ENCODE assay signal across 9 cellular contexts in the genomic region with DNA sequence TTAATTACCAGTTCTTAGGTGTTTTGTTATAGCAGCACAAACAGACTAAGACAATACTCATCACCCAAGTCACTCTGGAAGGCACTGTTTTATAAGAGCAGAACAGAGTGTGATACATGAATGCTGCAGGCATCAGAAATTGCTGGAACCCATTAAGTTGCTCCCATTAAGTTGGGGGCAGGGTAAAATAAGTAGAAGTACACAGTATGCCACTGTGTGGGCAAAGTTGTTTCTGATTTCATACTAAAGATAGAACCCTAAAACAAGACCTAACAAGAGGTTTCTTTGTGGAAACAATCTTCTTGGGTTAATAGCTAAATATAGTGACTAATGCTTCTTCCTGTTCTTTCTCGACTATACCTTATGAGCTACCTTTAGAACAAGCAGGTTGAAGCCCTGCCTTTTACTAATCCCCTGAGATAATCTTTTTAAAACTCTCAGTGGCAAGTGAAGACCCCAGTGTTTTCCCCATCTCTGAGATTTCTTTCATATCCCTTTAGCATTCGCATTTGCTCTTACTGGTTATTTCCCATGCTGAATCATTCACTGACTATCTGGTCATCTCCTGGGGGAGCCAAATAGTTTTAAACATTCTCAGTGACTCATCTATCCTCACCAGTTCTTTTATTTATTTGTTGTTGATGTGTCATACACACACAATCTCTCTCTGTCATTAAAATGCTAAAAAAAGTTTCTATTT. TPM values are rescaled to one million over a fixed set of nuclear protein-coding genes. Genes with fewer than 3 reads are reported as not detected.
DNase-seq lines count a peak whose midpoint lies in the region; ATAC-seq and TF ChIP-seq lines count a peak whose summit lies in the region.
"Had no signal": no experiment of that assay in that cellular context is flagged by ENCODE, and none has a peak within 500 bp of the region (broad histone marks: within the 10 kb centered on the region; RNA-seq: fewer than 3 reads in every experiment).

No MANE protein-coding gene starts in this region.

- no peaks in the 10 kb centered on the region for H3K4me1 ChIP-seq in endodermal cell (ENCODE audit: control insufficient read depth, insufficient read depth, low read length)
- peaks cover 13 to 18% of the 10 kb centered on the region in 2 donors for H3K4me1 ChIP-seq in thoracic aorta (ENCODE audit: control insufficient read depth in 1 of 2, low read depth in 2 of 2)
- H3K4me1 ChIP-seq: upper lobe of left lung had no signal

- H3K27ac Mint-ChIP-seq in endodermal cell = peak overlapping the region; percentile 33

- no peak overlapping the region for H3K4me3 Mint-ChIP-seq in endodermal cell

- WGBS in endodermal cell (ENCODE audit: insufficient coverage in 1 of 2, insufficient read length in 1 of 2), 2 experiments = 86 to 94% methylated on average over 2 of the region's 2 CpGs

- peaks cover 2% of the 10 kb centered on the region for H3K9me3 Mint-ChIP-seq in endodermal cell

- CTCF ChIA-PET in AG04450 (lab: Charles Lee) = interaction anchor here (1.4 kb wide), 1 partner anchor 477 kb away, joined by 4 read pairs; no protein-coding TSS in a partner anchor

- H3K4me1 Mint-ChIP-seq in endodermal cell = peaks cover 7% of the 10 kb centered on the region

- H3K27me3 ChIP-seq in AG04450 (ENCODE audit: control insufficient read depth, insufficient read depth, low read length) (no peaks in the 10 kb centered on the region), endodermal cell (ENCODE audit: control insufficient read depth, insufficient read depth, low read length, poor library complexity, severe bottlenecking) (no peaks in the 10 kb centered on the region), thoracic aorta (replicated peaks; ENCODE audit: insufficient read depth) (no peaks in the 10 kb centered on the region)
- H3K27me3 ChIP-seq: upper lobe of left lung had no signal

- ATAC-seq in GM19455 (IDR thresholded peaks at IDR 0.05; ENCODE audit: unreplicated experiment) (peak; percentile 69), HG03457 (IDR thresholded peaks at IDR 0.05; ENCODE audit: unreplicated experiment) (peak; percentile 60), thoracic aorta (ENCODE audit: insufficient number of reproducible peaks, low FRiP score, low read depth) (peak; percentile 30)

- H3K27me3 Mint-ChIP-seq in endodermal cell (ENCODE audit: insufficient read depth) = no peaks in the 10 kb centered on the region

- H3K4me3 ChIP-seq in AG04450 (ENCODE audit: low read depth, low read length) (no peak overlapping the region), endodermal cell (ENCODE audit: low read length) (no peak overlapping the region), thoracic aorta (no peak overlapping the region)
- H3K4me3 ChIP-seq: upper lobe of left lung had no signal

- no peaks in the 10 kb centered on the region for H3K36me3 Mint-ChIP-seq in endodermal cell (ENCODE audit: low read depth)

- TF ChIP-seq CTCF in AG04450 (IDR thresholded peaks at IDR 0.05; ENCODE audit: low read depth, low read length) (no peak), endodermal cell (conservative IDR thresholded peaks at IDR 0.05) (no peak), thoracic aorta (IDR thresholded peaks at IDR 0.05) (no peak)

- H3K36me3 ChIP-seq in endodermal cell (ENCODE audit: control insufficient read depth, insufficient read depth, low read length) = no peaks in the 10 kb centered on the region
- no peaks in the 10 kb centered on the region for H3K36me3 ChIP-seq in thoracic aorta
- H3K36me3 ChIP-seq: upper lobe of left lung had no signal

- peak; percentile 83 for DNase-seq in AG04450 (ENCODE audit: low read depth, low spot score)
- no peak for DNase-seq in endodermal cell
- no peak for DNase-seq in thoracic aorta (ENCODE audit: low spot score)
- DNase-seq in OCI-M2 (lab: John Stamatoyannopoulos, UW; ENCODE audit: unreplicated experiment) = no peak
- no peak for DNase-seq in DMS79 treated with DMSO at 0.1 percent for 48 hours (lab: John Stamatoyannopoulos, UW)
- no peak for DNase-seq in NCI-H510A treated with DMSO at 0.1 percent for 48 hours (lab: John Stamatoyannopoulos, UW)
- DNase-seq: upper lobe of left lung had no signal

- peak overlapping the region; percentile 93 for H3K27ac ChIP-seq in AG04450 (ENCODE audit: low read depth, low read length)
- H3K27ac ChIP-seq in endodermal cell (ENCODE audit: low read depth, low read length) = no peak overlapping the region
- H3K27ac ChIP-seq in thoracic aorta = no peak overlapping the region
- H3K27ac ChIP-seq: upper lobe of left lung had no signal

- POLR2A ChIA-PET in AG04450 (lab: Yijun Ruan, JAX) = no interaction called here

- H3K9me3 ChIP-seq in AG04450 (ENCODE audit: control insufficient read depth, insufficient read depth, low read length) (no peaks in the 10 kb centered on the region; the same call in 1 of the 2 replicates), endodermal cell (ENCODE audit: control insufficient read depth, low read length) (no peaks in the 10 kb centered on the region), thoracic aorta (no peaks in the 10 kb centered on the region)
- H3K9me3 ChIP-seq: upper lobe of left lung had no signal

- H3K9ac ChIP-seq in endodermal cell (ENCODE audit: extremely low read depth, low read length, poor library complexity, severe bottlenecking) = no peak overlapping the region

RNA-seq across cellular contexts. Expression of a gene that starts 52.3 kb away (rescaled TPM):
- 14.5 and 17.6 TPM in 2 replicates for polyA plus RNA-seq in AG04450 (2011; rRNA removed)
- polyA minus RNA-seq in AG04450 (2011; rRNA and poly(A)+ RNA removed) = 8.2 and 10.3 TPM in 2 replicates
- total RNA-seq in endodermal cell (10 to 100 TPM; 46.9 to 60.2 TPM), thoracic aorta (10 to 100 TPM; 51.4 to 56.3 TPM)
- polyA plus RNA-seq in endodermal cell (2013, experiment 1 of 2) = 20.2 TPM
- 21.4 TPM for polyA plus RNA-seq in endodermal cell (2013, experiment 2 of 2)

RNA-seq across cellular contexts. Expression of a gene that starts 52.4 kb away (rescaled TPM):
- 8.8 and 9.2 TPM in 2 replicates for polyA plus RNA-seq in AG04450 (2011; rRNA removed)
- polyA minus RNA-seq in AG04450 (2011; rRNA and poly(A)+ RNA removed) = 5.3 and 6.3 TPM in 2 replicates
- total RNA-seq in endodermal cell (1 to 10 TPM; 7.7 to 9.1 TPM), thoracic aorta (10 to 100 TPM; 33.0 to 57.9 TPM)
- polyA plus RNA-seq in endodermal cell (2013, experiment 1 of 2) = 14.2 TPM
- polyA plus RNA-seq in endodermal cell (2013, experiment 2 of 2) = 13.5 TPM
